In genomic region chr10:10959666-10960065, GRCh38 we compare ENCODE assay signal across 21 cellular contexts. TPM values are rescaled to one million over a fixed set of nuclear protein-coding genes. Genes with fewer than 3 reads are reported as not detected.
A peak's percentile ranks its signal among the peaks of the same experiment; 100 is the strongest.
DNase-seq lines count a peak whose midpoint lies in the region; ATAC-seq and TF ChIP-seq lines count a peak whose summit lies in the region.
"Had no signal": no experiment of that assay in that cellular context is flagged by ENCODE, and none has a peak within 500 bp of the region (broad histone marks: within the 10 kb centered on the region; RNA-seq: fewer than 3 reads in every experiment).

No MANE protein-coding gene starts in this region.

- H3K27ac ChIP-seq in esophagus muscularis mucosa (replicated peaks in 1 of 4) = no peak overlapping the region
- H3K27ac ChIP-seq in trophoblast cell (ENCODE audit: low read depth, low read length) = no peak overlapping the region
- H3K27ac ChIP-seq: neutrophil, transverse colon had no signal

- no peak overlapping the region for H3K18ac ChIP-seq in trophoblast cell (ENCODE audit: low read length)

- no peak overlapping the region for H2BK120ac ChIP-seq in trophoblast cell (ENCODE audit: insufficient read depth, low read length, poor library complexity)

- H2BK12ac ChIP-seq in trophoblast cell (ENCODE audit: low read length) = no peak overlapping the region

- no peak overlapping the region for H3K4ac ChIP-seq in trophoblast cell (ENCODE audit: low read depth, low read length)

- 92% methylated on average over 3 of the region's 3 CpGs for WGBS in esophagus muscularis mucosa
- WGBS in trophoblast cell (ENCODE audit: extremely low coverage, insufficient coverage, insufficient read length) = no CpG with 5 or more reads among the region's 3 CpGs

- no peak overlapping the region for H4K8ac ChIP-seq in trophoblast cell (ENCODE audit: low read depth, low read length)

- no peak overlapping the region for H2BK5ac ChIP-seq in trophoblast cell (ENCODE audit: low read depth, low read length, poor library complexity)

- H3K27me3 ChIP-seq in esophagus muscularis mucosa (no peaks in the 10 kb centered on the region), trophoblast cell (ENCODE audit: insufficient read depth, low read length) (no peaks in the 10 kb centered on the region)
- H3K27me3 ChIP-seq: transverse colon had no signal

- H2AFZ ChIP-seq in trophoblast cell (ENCODE audit: insufficient read depth, low read length, poor library complexity) = no peak overlapping the region

- H3K23ac ChIP-seq in trophoblast cell (ENCODE audit: low read length) = no peak overlapping the region

- H3K9ac ChIP-seq in trophoblast cell (ENCODE audit: low read length) = no peak overlapping the region

- H3K9me3 ChIP-seq in esophagus muscularis mucosa (no peaks in the 10 kb centered on the region), trophoblast cell (ENCODE audit: insufficient read depth, low read depth, low read length) (peaks cover 2% of the 10 kb centered on the region)
- H3K9me3 ChIP-seq: neutrophil, transverse colon had no signal

- H3K4me3 ChIP-seq in esophagus muscularis mucosa = no peak overlapping the region
- no peak overlapping the region for H3K4me3 ChIP-seq in trophoblast cell (ENCODE audit: low read depth, low read length)
- H3K4me3 ChIP-seq: transverse colon had no signal

- TF ChIP-seq POLR2A in esophagus muscularis mucosa (IDR thresholded peaks at IDR 0.05; ENCODE audit: low read depth) = no peak

- DNase-seq in esophagus muscularis mucosa (ENCODE audit: extremely low spot score) = peak; percentile 29
- DNase-seq in mesenteric fat pad (ENCODE audit: low spot score) = no peak
- no peak for DNase-seq in trophoblast cell
- DNase-seq in NCI-H2107 treated with DMSO at 0.1 percent for 48 hours (lab: John Stamatoyannopoulos, UW; ENCODE audit: unreplicated experiment) = no peak
- DNase-seq in activated naive CD4-positive, alpha-beta T cell treated with Interleukin-2 at 50 U/mL for 16 hours = no peak
- DNase-seq: activated CD4-positive, alpha-beta T cell treated with anti-CD3 and anti-CD28 coated beads, Interleukin-2, amount 10 ng/mL, durations not matched to agents 7 days and 5 days; activated naive CD4-positive, alpha-beta T cell; COR-L47; left cardiac atrium; NCI-H1417 treated with DMSO at 0.1 percent for 48 hours; NCI-H226; retina; stimulated activated CD4-positive, alpha-beta T cell treated with anti-CD3 and anti-CD28 coated beads, Interleukin-12 subunit alpha, Interleukin-12 subunit beta, amount 100 ng/mL, for 4 hours; transverse colon had no signal

- H3K4me2 ChIP-seq in trophoblast cell (ENCODE audit: low read length) = no peak overlapping the region

- H3K79me2 ChIP-seq in trophoblast cell (ENCODE audit: control insufficient read depth, insufficient read depth, low read length, poor library complexity) = no peaks in the 10 kb centered on the region

- no peak overlapping the region for H4K91ac ChIP-seq in trophoblast cell (ENCODE audit: low read depth, low read length)

- TF ChIP-seq EP300 in esophagus muscularis mucosa (IDR thresholded peaks at IDR 0.05) = no peak

- no peak overlapping the region for H3K14ac ChIP-seq in trophoblast cell (ENCODE audit: low read length)

- no peaks in the 10 kb centered on the region for H3K79me1 ChIP-seq in trophoblast cell (ENCODE audit: low read length)

- intact Hi-C loops in esophagus muscularis mucosa (cut with DNase I) = no loop called here

- no peak overlapping the region for H4K12ac ChIP-seq in trophoblast cell (ENCODE audit: low read depth, low read length)

- ATAC-seq in GM18517 (IDR thresholded peaks at IDR 0.05; ENCODE audit: unreplicated experiment) (peak; percentile 73), GM19467 (IDR thresholded peaks at IDR 0.05; ENCODE audit: unreplicated experiment) (peak; percentile 86), HG02938 (IDR thresholded peaks at IDR 0.05; ENCODE audit: unreplicated experiment) (peak; percentile 66)
- ATAC-seq: HCT116; left cardiac atrium; SK-N-SH treated with all-trans-retinoic acid at 6 μM for 48 hours; stimulated activated memory B cell treated with anti-CD40 and anti-IgM and Interleukin-4, amounts not matched to agents 10 μg/mL and 1 μg/mL and 100 μg/mL, for 72 hours had no signal

- H2AK5ac ChIP-seq in trophoblast cell (ENCODE audit: low read length) = no peak overlapping the region

- H3K4me1 ChIP-seq in esophagus muscularis mucosa = peaks cover 0 to 7% (median 1%) of the 10 kb centered on the region in 4 donors
- H3K4me1 ChIP-seq in trophoblast cell (ENCODE audit: control insufficient read depth in 1 of 2, insufficient read depth in 2 of 2, low read length in 2 of 2) = no peaks in the 10 kb centered on the region
- H3K4me1 ChIP-seq: transverse colon had no signal

- H3K36me3 ChIP-seq in esophagus muscularis mucosa = no peaks in the 10 kb centered on the region
- H3K36me3 ChIP-seq in trophoblast cell (ENCODE audit: control insufficient read depth in 1 of 2, insufficient read depth in 2 of 2, low read length in 2 of 2) = no peaks in the 10 kb centered on the region
- H3K36me3 ChIP-seq: neutrophil, transverse colon had no signal

- no peak for TF ChIP-seq CTCF in esophagus muscularis mucosa (IDR thresholded peaks at IDR 0.05)

RNA-seq across cellular contexts. Expression of gene CELF2, which starts 58.0 kb away (rescaled TPM):
- total RNA-seq in esophagus muscularis mucosa (100 to 1,000 TPM in 3 of 4 donors, 10 to 100 TPM in 1; 81.8 to 128 (median 104) TPM), mesenteric fat pad (93.9 TPM)
- polyA plus RNA-seq in trophoblast cell (2013) = 5.9 and 6.0 TPM in 2 replicates
